24 cellular contexts compared by ENCODE assay signal in the genomic region with DNA sequence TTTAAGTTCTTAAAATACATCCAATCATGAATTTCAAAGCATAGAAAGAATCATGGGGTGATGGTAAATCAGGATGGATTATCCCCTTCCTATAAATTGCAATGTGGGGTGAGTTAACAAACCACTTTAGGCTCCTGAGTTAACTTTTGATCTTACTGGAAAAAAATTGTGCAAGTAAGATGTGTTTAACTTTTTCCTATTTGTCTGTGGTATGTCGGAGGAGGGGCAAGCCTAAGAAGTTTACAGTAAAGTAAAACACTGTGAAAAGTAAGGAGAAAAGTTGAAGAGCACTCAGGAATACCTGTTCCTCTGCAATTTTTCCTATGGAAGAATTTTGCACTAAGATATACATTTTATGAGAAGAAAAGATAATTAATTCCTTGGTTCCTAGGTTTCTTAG. TPM values are rescaled to one million over a fixed set of nuclear protein-coding genes. Genes with fewer than 3 reads are reported as not detected.
DNase-seq lines count a peak whose midpoint lies in the region; ATAC-seq and TF ChIP-seq lines count a peak whose summit lies in the region.
"Had no signal": no experiment of that assay in that cellular context is flagged by ENCODE, and none has a peak within 500 bp of the region (broad histone marks: within the 10 kb centered on the region; RNA-seq: fewer than 3 reads in every experiment).

No MANE protein-coding gene starts in this region.

- H3K4me1 Mint-ChIP-seq in natural killer cell treated with Interleukin-12 subunit alpha and Interleukin-12 subunit beta and Interleukin-15 and Interleukin-18, amount 100 ng/mL, for 72 hours (ENCODE audit: low read depth in 2 of 2) = no peaks in the 10 kb centered on the region
- H3K4me1 Mint-ChIP-seq: activated CD4-positive, alpha-beta T cell treated with anti-CD3 and anti-CD28 coated beads, Interleukin-2, amount 10 ng/mL, durations not matched to agents 24 days and 14 days had no signal

- no peaks in the 10 kb centered on the region for H3K79me2 ChIP-seq in HCT116 (ENCODE audit: insufficient read depth, low read length)
- H3K79me2 ChIP-seq in hepatocyte = no peaks in the 10 kb centered on the region

- peak overlapping the region; percentile 58 for H3K4me2 ChIP-seq in HCT116 (ENCODE audit: low read length)
- H3K4me2 ChIP-seq in hepatocyte = peak overlapping the region; percentile 7

- TF ChIP-seq EP300 in upper lobe of left lung (IDR thresholded peaks at IDR 0.05) = no peak

- H3K4me1 ChIP-seq in HCT116 (ENCODE audit: control insufficient read depth in 1 of 2, insufficient read depth in 2 of 2, low read length in 2 of 2) (peaks cover 11 to 16% of the 10 kb centered on the region in 2 experiments; a peak in 3 of 4 replicates), hepatocyte (ENCODE audit: insufficient read depth) (no peaks in the 10 kb centered on the region), upper lobe of left lung (peaks cover 10 to 28% (median 18%) of the 10 kb centered on the region in 4 donors)
- H3K4me1 ChIP-seq: BE2C, Peyer's patch, vagina had no signal

- H3K9me3 ChIP-seq in HCT116 (ENCODE audit: control insufficient read depth in 1 of 2, insufficient read depth in 1 of 2, low read depth in 1 of 2, low read length in 2 of 2) = no peaks in the 10 kb centered on the region
- H3K9me3 ChIP-seq in hepatocyte (ENCODE audit: low read depth) = no peaks in the 10 kb centered on the region
- no peaks in the 10 kb centered on the region for H3K9me3 ChIP-seq in upper lobe of left lung
- H3K9me3 ChIP-seq: ascending aorta, BE2C, Peyer's patch, vagina had no signal

- no peak for TF ChIP-seq RAD21 in HCT116 (IDR thresholded peaks at IDR 0.05; ENCODE audit: low read depth)

- no peaks in the 10 kb centered on the region for H3K36me3 Mint-ChIP-seq in natural killer cell treated with Interleukin-12 subunit alpha and Interleukin-12 subunit beta and Interleukin-15 and Interleukin-18, amount 100 ng/mL, for 72 hours
- H3K36me3 Mint-ChIP-seq: stimulated activated memory B cell treated with anti-CD40 and anti-IgM and Interleukin-4, amounts not matched to agents 10 μg/mL and 1 μg/mL and 100 μg/mL, for 72 hours had no signal

- H3K36me3 ChIP-seq in HCT116 (ENCODE audit: control insufficient read depth in 1 of 2, insufficient read depth in 2 of 2, low read length in 2 of 2) (no peaks in the 10 kb centered on the region), hepatocyte (replicated peaks; ENCODE audit: insufficient read depth, low read depth) (no peaks in the 10 kb centered on the region), upper lobe of left lung (no peaks in the 10 kb centered on the region)
- H3K36me3 ChIP-seq: ascending aorta, BE2C, Peyer's patch, vagina had no signal

- intact Hi-C loops in HCT116 (cut with micrococcal nuclease) = no loop called here

- RAD21 ChIA-PET in HCT116 (lab: Charles Lee; ENCODE audit: low non-redundant PET in 1 of 2, low total read pairs in 2 of 2, uncharacterized antibody in 2 of 2, unreplicated experiment in 2 of 2) = no interaction called here

- WGBS in hepatocyte (ENCODE audit: low lambda C conversion rate, missing lambda C conversion rate) = 78% methylated on average over 1 of the region's 1 CpG
- 53 to 75% methylated on average over 1 of the region's 1 CpG for WGBS in upper lobe of left lung, 2 donors

- CTCF ChIA-PET in HCT116 (lab: Charles Lee) = interaction anchor here (1.4 kb wide), 1 partner anchor 8 kb away, joined by 6 read pairs; no protein-coding TSS in a partner anchor

- no peak overlapping the region for H3K9ac ChIP-seq in HCT116 (ENCODE audit: low read length)

- no peaks in the 10 kb centered on the region for H3K9me3 Mint-ChIP-seq in natural killer cell treated with Interleukin-12 subunit alpha and Interleukin-12 subunit beta and Interleukin-15 and Interleukin-18, amount 100 ng/mL, for 72 hours
- H3K9me3 Mint-ChIP-seq: activated CD4-positive, alpha-beta T cell treated with anti-CD3 and anti-CD28 coated beads, Interleukin-2, amount 10 ng/mL, durations not matched to agents 24 days and 14 days; stimulated activated memory B cell treated with anti-CD40 and anti-IgM and Interleukin-4, amounts not matched to agents 10 μg/mL and 1 μg/mL and 100 μg/mL, for 72 hours had no signal

- peaks cover 37 to 61% of the 10 kb centered on the region in 2 donors for H3K27me3 Mint-ChIP-seq in natural killer cell treated with Interleukin-12 subunit alpha and Interleukin-12 subunit beta and Interleukin-15 and Interleukin-18, amount 100 ng/mL, for 72 hours
- H3K27me3 Mint-ChIP-seq: progenitor cell of endocrine pancreas had no signal

- no peak for DNase-seq in HCT116 (ENCODE audit: low read depth, low spot score)
- peak; percentile 34 for DNase-seq in amniotic epithelial cell (ENCODE audit: low read depth)
- DNase-seq in hepatocyte (ENCODE audit: low spot score) = no peak
- no peak for DNase-seq in upper lobe of left lung
- no peak for DNase-seq in GM13976 (ENCODE audit: low spot score)
- no peak for DNase-seq in natural killer cell treated with Interleukin-12 subunit alpha and Interleukin-12 subunit beta and Interleukin-15 and Interleukin-18, amount 100 ng/mL, for 72 hours (ENCODE audit: low spot score)
- DNase-seq: activated CD4-positive, alpha-beta T cell treated with anti-CD3 and anti-CD28 coated beads, Interleukin-2, amount 10 ng/mL, durations not matched to agents 24 days and 14 days; activated naive CD4-positive, alpha-beta T cell treated with anti-CD3 and anti-CD28 coated beads, Interleukin-2, amount 50 U/mL, for 16 hours; BE2C; cerebellar nuclear complex; COR-L47; DMS79 treated with DMSO at 0.1 percent for 48 hours; effector CD4-positive, alpha-beta T cell; NCI-H1105 treated with DMSO at 0.1 percent for 48 hours; NCI-H2081; NCI-H446 treated with DMSO at 0.1 percent for 48 hours; Peyer's patch; T-helper 2 cell had no signal

- H3K9me2 ChIP-seq in HCT116 (ENCODE audit: insufficient read depth) (no peaks in the 10 kb centered on the region), hepatocyte (replicated peaks; ENCODE audit: insufficient read depth) (no peaks in the 10 kb centered on the region)

- H3K27ac ChIP-seq in HCT116 (ENCODE audit: low read depth, low read length) = no peak overlapping the region
- no peak overlapping the region for H3K27ac ChIP-seq in hepatocyte
- H3K27ac ChIP-seq in upper lobe of left lung = peak overlapping the region in 3 of 4 donors; percentile 23 to 36 (median 26)
- H3K27ac ChIP-seq: HL-60, Peyer's patch, vagina had no signal

- in situ Hi-C loops in GM13976 (cut with MboI; ENCODE audit: low sequenced_read_pairs, unreplicated experiment) = no loop called here

- H3K4me3 ChIP-seq in HCT116 (replicated peaks in 1 of 2; ENCODE audit: low read depth in 1 of 2, low read length in 2 of 2) = peak overlapping the region in 1 of 2 experiments; percentile 17; a peak in 1 of 4 replicates
- no peak overlapping the region for H3K4me3 ChIP-seq in hepatocyte
- H3K4me3 ChIP-seq in upper lobe of left lung = no peak overlapping the region
- H3K4me3 ChIP-seq: ascending aorta, Peyer's patch, vagina had no signal

- TF ChIP-seq CTCF in HCT116 (IDR thresholded peaks at IDR 0.05 in 2 of 3, conservative IDR thresholded peaks at IDR 0.05 in 1 of 3; ENCODE audit: borderline replicate concordance in 1 of 3, insufficient read depth in 1 of 3, low read depth in 2 of 3, low read length in 2 of 3) (no peak), hepatocyte (IDR thresholded peaks at IDR 0.05; ENCODE audit: poor library complexity) (no peak), upper lobe of left lung (IDR thresholded peaks at IDR 0.05) (no peak), GM13976 (IDR thresholded peaks at IDR 0.05; ENCODE audit: borderline replicate concordance, control extremely low read depth, extremely low read depth, insufficient read depth, missing control alignments) (no peak)

- no peak for ATAC-seq in HCT116
- no peak for ATAC-seq in upper lobe of left lung (ENCODE audit: low FRiP score in 2 of 2)
- no peak for ATAC-seq in GM19463 (IDR thresholded peaks at IDR 0.05; ENCODE audit: unreplicated experiment)
- no peak for ATAC-seq in natural killer cell treated with Interleukin-12 subunit alpha and Interleukin-12 subunit beta and Interleukin-15 and Interleukin-18, amount 100 ng/mL, for 72 hours
- ATAC-seq: stimulated activated memory B cell treated with anti-CD40 and anti-IgM and Interleukin-4, amounts not matched to agents 10 μg/mL and 1 μg/mL and 100 μg/mL, for 72 hours had no signal

- H2AFZ ChIP-seq in HCT116 (ENCODE audit: low read depth, low read length, poor library complexity, severe bottlenecking) (peak overlapping the region; percentile 65), hepatocyte (no peak overlapping the region)

- TF ChIP-seq POLR2A in HCT116 (IDR thresholded peaks at IDR 0.05; ENCODE audit: borderline replicate concordance, extremely low read depth, insufficient read depth, insufficient read length) = no peak
- no peak for TF ChIP-seq POLR2A in upper lobe of left lung (IDR thresholded peaks at IDR 0.05)

- H4K20me1 ChIP-seq in HCT116 (ENCODE audit: insufficient read depth) (no peaks in the 10 kb centered on the region), hepatocyte (ENCODE audit: insufficient read depth, poor library complexity, severe bottlenecking) (no peaks in the 10 kb centered on the region)

- H3K27me3 ChIP-seq in HCT116 (ENCODE audit: insufficient read depth, low read length) (no peaks in the 10 kb centered on the region), hepatocyte (no peaks in the 10 kb centered on the region), upper lobe of left lung (no peaks in the 10 kb centered on the region)
- H3K27me3 ChIP-seq: ascending aorta, BE2C, Peyer's patch, vagina had no signal

- BruUV-seq in HCT116 (replicated peaks; lab: Mats Ljungman, UMichigan) = no TSS peak

- POLR2A ChIA-PET in HCT116 (lab: Charles Lee) = no interaction called here

- no peak overlapping the region for H3K4me3 Mint-ChIP-seq in natural killer cell treated with Interleukin-12 subunit alpha and Interleukin-12 subunit beta and Interleukin-15 and Interleukin-18, amount 100 ng/mL, for 72 hours
- H3K4me3 Mint-ChIP-seq: activated CD4-positive, alpha-beta T cell treated with anti-CD3 and anti-CD28 coated beads, Interleukin-2, amount 10 ng/mL, durations not matched to agents 24 days and 14 days; stimulated activated memory B cell treated with anti-CD40 and anti-IgM and Interleukin-4, amounts not matched to agents 10 μg/mL and 1 μg/mL and 100 μg/mL, for 72 hours had no signal

- H3K27ac Mint-ChIP-seq in natural killer cell treated with Interleukin-12 subunit alpha and Interleukin-12 subunit beta and Interleukin-15 and Interleukin-18, amount 100 ng/mL, for 72 hours = no peak overlapping the region
- H3K27ac Mint-ChIP-seq: activated CD4-positive, alpha-beta T cell treated with anti-CD3 and anti-CD28 coated beads, Interleukin-2, amount 10 ng/mL, durations not matched to agents 24 days and 14 days; progenitor cell of endocrine pancreas; stimulated activated memory B cell treated with anti-CD40 and anti-IgM and Interleukin-4, amounts not matched to agents 10 μg/mL and 1 μg/mL and 100 μg/mL, for 72 hours had no signal

RNA-seq across cellular contexts. Expression of a gene that starts 44.4 kb away (rescaled TPM):
- total RNA-seq in HCT116 (2021; ENCODE audit: unreplicated experiment) (11.1 TPM), hepatocyte (17.1 and 17.5 TPM in 2 replicates), upper lobe of left lung (10 to 100 TPM in 5 of 6 donors, 1 to 10 TPM in 1; 6.5 to 30.8 (median 20.6) TPM)
- polyA plus RNA-seq in HCT116 (2012) = 2.4 and 3.6 TPM in 2 replicates
- polyA plus RNA-seq in hepatocyte = 6.5 and 7.3 TPM in 2 replicates
- 10 to 100 TPM in 1 of 2 donors, 1 to 10 TPM in 1; 5.2 to 17.5 TPM for total RNA-seq in natural killer cell treated with Interleukin-12 subunit alpha and Interleukin-12 subunit beta and Interleukin-15 and Interleukin-18, amount 100 ng/mL, for 72 hours

Comparison
In these comparisons a context has a peak if more than half of its experiments do, and no peak if none do; other contexts are left out.
1. H3K27ac ChIP-seq: peak in upper lobe of left lung (3 of 4); none in HCT116 (single experiment) and hepatocyte (single experiment).